1 cellular context compared by ENCODE assay signal in genomic region chr19:18605546-18606280, GRCh38.
TF ChIP-seq lines count a peak whose summit lies in the region.

No MANE protein-coding gene starts in this region.

TF ChIP-seq in H1, 55 proteins besides CTCF, POLR2A, EP300 and RAD21:
- TF ChIP-seq MAX (IDR thresholded peaks at IDR 0.05) (no peak), FOSL1 (IDR thresholded peaks at IDR 0.05; ENCODE audit: insufficient read depth, low read depth, low read length) (no peak), GABPA (IDR thresholded peaks at IDR 0.05; ENCODE audit: borderline replicate concordance, insufficient read depth, low read length) (no peak), EGR1 (IDR thresholded peaks at IDR 0.05; ENCODE audit: borderline replicate concordance, low read depth, low read length) (no peak), USF2 (IDR thresholded peaks at IDR 0.05; ENCODE audit: low read length) (no peak), E2F6 (IDR thresholded peaks at IDR 0.05) (no peak), SUZ12 (IDR thresholded peaks at IDR 0.05; ENCODE audit: low read length) (peak; percentile 99), POU5F1 (IDR thresholded peaks at IDR 0.05; ENCODE audit: low read depth, low read length) (no peak), TEAD4 (IDR thresholded peaks at IDR 0.05; ENCODE audit: low read depth, low read length) (peak; percentile 40; the same call in 1 of the 2 replicates), BCL11A (IDR thresholded peaks at IDR 0.05; ENCODE audit: low read depth in 2 of 2, low read length in 2 of 2) (no peak), BRCA1 (IDR thresholded peaks at IDR 0.05; ENCODE audit: low read depth, low read length) (no peak), SIRT6 (IDR thresholded peaks at IDR 0.05; ENCODE audit: low read length) (no peak), NRF1 (IDR thresholded peaks at IDR 0.05; ENCODE audit: low read depth, low read length) (no peak), EZH2 (IDR thresholded peaks at IDR 0.05; ENCODE audit: low read depth, low read length, severe bottlenecking) (peak; percentile 99), SRF (IDR thresholded peaks at IDR 0.05; ENCODE audit: low read depth, low read length) (no peak), RNF2 (IDR thresholded peaks at IDR 0.05; ENCODE audit: borderline replicate concordance, low read depth, low read length, missing control alignments, poor library complexity, severe bottlenecking) (peak; percentile 76), HDAC2 (IDR thresholded peaks at IDR 0.05; ENCODE audit: borderline replicate concordance in 1 of 2, low read depth in 2 of 2, low read length in 2 of 2) (no peak), KDM4A (IDR thresholded peaks at IDR 0.05; ENCODE audit: low read depth, low read length, severe bottlenecking) (no peak), GTF2F1 (IDR thresholded peaks at IDR 0.05; ENCODE audit: borderline replicate concordance, low read depth, low read length) (no peak), HDAC6 (IDR thresholded peaks at IDR 0.05; ENCODE audit: low read depth, low read length) (no peak), TAF7 (optimal IDR thresholded peaks at IDR 0.05; ENCODE audit: borderline replicate concordance, low read depth, low read length) (no peak), RFX5 (IDR thresholded peaks at IDR 0.05; ENCODE audit: borderline replicate concordance, low read depth, low read length) (no peak), CREB1 (IDR thresholded peaks at IDR 0.05) (no peak), ATF2 (IDR thresholded peaks at IDR 0.05; ENCODE audit: low read length) (no peak), PHF8 (conservative IDR thresholded peaks at IDR 0.05; ENCODE audit: low read depth, low read length) (no peak), JUN (IDR thresholded peaks at IDR 0.05; ENCODE audit: low read depth, low read length) (no peak), SIX5 (IDR thresholded peaks at IDR 0.05; ENCODE audit: low read depth, low read length) (no peak)
